In genomic region chrX:53317365-53318069, GRCh38 we compare ENCODE assay signal across 8 cellular contexts.
DNase-seq lines count a peak whose midpoint lies in the region; ATAC-seq lines count a peak whose summit lies in the region.

No MANE protein-coding gene starts in this region.

- DNase-seq in DMS 273 (lab: John Stamatoyannopoulos, UW; ENCODE audit: unreplicated experiment) (peak; percentile 92), NCI-H1092 (lab: John Stamatoyannopoulos, UW) (peak; percentile 32), kidney tubule cell (ENCODE audit: low spot score) (peak; percentile 51)
- peak; percentile 39 to 63 for DNase-seq in activated CD4-positive, alpha-beta T cell treated with anti-CD3 and anti-CD28 coated beads for 24 hours (ENCODE audit: low read depth in 2 of 2)
- peak; percentile 60 for DNase-seq in central memory CD4-positive, alpha-beta T cell
- DNase-seq in stimulated activated CD4-positive, alpha-beta T cell treated with anti-CD3 and anti-CD28 coated beads, Interleukin-4, amount 100 ng/mL, for 4 hours: peak; percentile 50 to 62

- ATAC-seq in GM21576 (IDR thresholded peaks at IDR 0.05; ENCODE audit: unreplicated experiment) (peak; percentile 55), HG03565 (IDR thresholded peaks at IDR 0.05; ENCODE audit: unreplicated experiment) (no peak)

Comparison
In these comparisons a context has a peak if more than half of its experiments do, and no peak if none do; other contexts are left out.
1. DNase-seq: peak in every context shown above with its lines; median percentile 92 in DMS 273; 60 in central memory CD4-positive, alpha-beta T cell; 56 in stimulated activated CD4-positive, alpha-beta T cell treated with anti-CD3 and anti-CD28 coated beads, Interleukin-4, amount 100 ng/mL, for 4 hours; 51 in activated CD4-positive, alpha-beta T cell treated with anti-CD3 and anti-CD28 coated beads for 24 hours; 51 in kidney tubule cell; 32 in NCI-H1092.